1 cellular context compared by ENCODE assay signal in genomic region chr13:44191504-44192171, GRCh38.
TF ChIP-seq lines count a peak whose summit lies in the region.

No MANE protein-coding gene starts in this region.

TF ChIP-seq in H1, 55 proteins besides CTCF, POLR2A, EP300 and RAD21:
- no peak for TF ChIP-seq ZNF274 (IDR thresholded peaks at IDR 0.05; ENCODE audit: borderline replicate concordance, extremely low read depth, low read length)
- peak; percentile 37; the same call in 1 of the 2 replicates for TF ChIP-seq E2F6 (IDR thresholded peaks at IDR 0.05)
- TF ChIP-seq HDAC6 (IDR thresholded peaks at IDR 0.05; ENCODE audit: low read depth, low read length): no peak
- peak; percentile 47; the same call in 1 of the 2 replicates for TF ChIP-seq MAX (IDR thresholded peaks at IDR 0.05)
- peak; percentile 94 for TF ChIP-seq YY1 (IDR thresholded peaks at IDR 0.05; ENCODE audit: low read depth, low read length)
- no peak for TF ChIP-seq EGR1 (IDR thresholded peaks at IDR 0.05; ENCODE audit: borderline replicate concordance, low read depth, low read length)
- 0 out of 2 replicates have a peak, but pooled peaks have one; percentile 30 for TF ChIP-seq TAF1 (IDR thresholded peaks at IDR 0.05; ENCODE audit: low read depth, low read length)
- TF ChIP-seq KDM1A (IDR thresholded peaks at IDR 0.05; ENCODE audit: borderline replicate concordance, low read length): no peak
- no peak for TF ChIP-seq BCL11A (IDR thresholded peaks at IDR 0.05; ENCODE audit: low read depth in 2 of 2, low read length in 2 of 2)
- TF ChIP-seq CEBPB (IDR thresholded peaks at IDR 0.05; ENCODE audit: low read depth, low read length): peak; percentile 99
- TF ChIP-seq TEAD4 (IDR thresholded peaks at IDR 0.05; ENCODE audit: low read depth, low read length): peak; percentile 60
- TF ChIP-seq CBX5 (IDR thresholded peaks at IDR 0.05; ENCODE audit: low read depth, low read length): no peak
- no peak for TF ChIP-seq BRCA1 (IDR thresholded peaks at IDR 0.05; ENCODE audit: low read depth, low read length)
- no peak for TF ChIP-seq JUN (IDR thresholded peaks at IDR 0.05; ENCODE audit: low read depth, low read length)
- TF ChIP-seq CBX8 (IDR thresholded peaks at IDR 0.05; ENCODE audit: borderline replicate concordance, low read depth, low read length): no peak
- no peak for TF ChIP-seq TCF12 (IDR thresholded peaks at IDR 0.05; ENCODE audit: low read depth, low read length)
- TF ChIP-seq RNF2 (IDR thresholded peaks at IDR 0.05; ENCODE audit: borderline replicate concordance, low read depth, low read length, missing control alignments, poor library complexity, severe bottlenecking): no peak
- no peak for TF ChIP-seq RXRA (IDR thresholded peaks at IDR 0.05; ENCODE audit: insufficient read depth, low read depth, low read length)
- TF ChIP-seq RBBP5 (IDR thresholded peaks at IDR 0.05; ENCODE audit: borderline replicate concordance, low read depth, low read length): no peak
- TF ChIP-seq JUND (IDR thresholded peaks at IDR 0.05; ENCODE audit: low read length): no peak
- TF ChIP-seq ATF3 (IDR thresholded peaks at IDR 0.05; ENCODE audit: insufficient read depth, low read depth, low read length): no peak
